Comparison of ENCODE assay signal across 31 cellular contexts in the genomic region with DNA sequence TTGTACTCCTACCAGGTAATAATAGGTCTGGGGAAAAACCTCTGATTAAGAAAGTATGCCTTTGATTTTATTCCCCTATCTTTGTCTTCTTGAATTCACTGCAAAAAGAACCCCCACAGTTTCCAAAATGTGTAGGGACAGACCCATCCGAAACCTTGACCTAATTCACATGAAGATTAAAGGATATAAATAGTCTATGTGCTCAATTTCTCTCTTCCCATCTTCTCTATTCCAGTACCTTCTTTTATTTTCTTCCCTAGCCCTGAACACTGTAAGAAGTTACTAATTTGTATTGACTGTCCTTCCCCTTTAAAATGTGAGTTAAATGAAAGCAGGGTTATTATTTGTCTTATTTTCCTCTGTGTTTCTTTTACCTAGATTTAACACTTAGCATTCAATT.
"Had no signal": no experiment of that assay in that cellular context is flagged by ENCODE, and none has a peak within 500 bp of the region (broad histone marks: within the 10 kb centered on the region; RNA-seq: fewer than 3 reads in every experiment).

No MANE protein-coding gene starts in this region.

- H3K9me3 ChIP-seq: adrenal gland, body of pancreas, colonic mucosa had no signal

- H3K4me1 Mint-ChIP-seq: activated CD4-positive, alpha-beta memory T cell treated with anti-CD3 and anti-CD28 coated beads, Interleukin-2, amount 10 ng/mL, durations not matched to agents 7 days and 5 days; activated CD4-positive, alpha-beta T cell treated with anti-CD3 and anti-CD28 coated beads, Interleukin-2, amount 10 ng/mL, durations not matched to agents 7 days and 5 days; activated naive CD4-positive, alpha-beta T cell treated with anti-CD3 and anti-CD28 coated beads, Interleukin-2, amount 10 ng/mL, durations not matched to agents 7 days and 5 days; activated naive CD8-positive, alpha-beta T cell treated with anti-CD3 and anti-CD28 coated beads, Interleukin-2, amount 50 U/mL, for 24 hours had no signal

- H3K27ac ChIP-seq: adrenal gland, body of pancreas, colonic mucosa had no signal

- DNase-seq: activated CD4-positive, alpha-beta memory T cell treated with anti-CD3 and anti-CD28 coated beads, Interleukin-2, amount 10 ng/mL, durations not matched to agents 7 days and 5 days; activated CD4-positive, alpha-beta T cell treated with anti-CD3 and anti-CD28 coated beads for 4 hours; activated CD4-positive, alpha-beta T cell treated with anti-CD3 and anti-CD28 coated beads, Interleukin-2, amount 10 ng/mL, durations not matched to agents 7 days and 5 days; activated CD4-positive, alpha-beta T cell treated with anti-CD3 and anti-CD28 coated beads, Interleukin-2, amount 50 U/mL, for 4 hours; activated CD4-positive, CD25-positive, alpha-beta regulatory T cell; activated CD4-positive, CD25-positive, alpha-beta regulatory T cell treated with anti-CD3 and anti-CD28 coated beads, Interleukin-2, amount 50 U/mL, for 72 hours; activated CD8-positive, alpha-beta memory T cell treated with anti-CD3 and anti-CD28 coated beads, Interleukin-2, amount 50 U/mL, for 48 hours; activated gamma-delta T cell; activated naive CD4-positive, alpha-beta T cell; activated naive CD4-positive, alpha-beta T cell treated with anti-CD3 and anti-CD28 coated beads, Interleukin-2, amount 10 ng/mL, durations not matched to agents 7 days and 5 days; activated naive CD8-positive, alpha-beta T cell treated with anti-CD3 and anti-CD28 coated beads for 36 hours; activated naive CD8-positive, alpha-beta T cell treated with anti-CD3 and anti-CD28 coated beads, Interleukin-2, amount 50 U/mL, for 24 hours; activated T-cell treated with anti-CD3 and anti-CD28 coated beads for 4 hours; activated T-cell treated with anti-CD3 and anti-CD28 coated beads, Interleukin-2, amount 50 U/mL, for 24 hours; activated T-cell treated with anti-CD3 and anti-CD28 coated beads, Interleukin-2, amount 50 U/mL, for 72 hours; adrenal gland; amygdala; aorta; body of pancreas; colonic mucosa; effector memory CD4-positive, alpha-beta T cell; endodermal cell; foreskin fibroblast; head of caudate nucleus; SW 1271; T-cell; T1000 had no signal

- H3K9me3 Mint-ChIP-seq: activated CD4-positive, alpha-beta memory T cell treated with anti-CD3 and anti-CD28 coated beads, Interleukin-2, amount 10 ng/mL, durations not matched to agents 7 days and 5 days; activated CD4-positive, alpha-beta T cell treated with anti-CD3 and anti-CD28 coated beads, Interleukin-2, amount 10 ng/mL, durations not matched to agents 7 days and 5 days; activated naive CD4-positive, alpha-beta T cell treated with anti-CD3 and anti-CD28 coated beads, Interleukin-2, amount 10 ng/mL, durations not matched to agents 7 days and 5 days; activated T-cell treated with anti-CD3 and anti-CD28 coated beads, Interleukin-2, amount 50 U/mL, for 24 hours; activated T-cell treated with anti-CD3 and anti-CD28 coated beads, Interleukin-2, amount 50 U/mL, for 72 hours; T-cell; T-helper 1 cell treated with Interleukin-12 subunit alpha and Interleukin-12 subunit beta and Interleukin-4 antibody, amounts not matched to agents 30 μg/mL and 1 μg/mL, for 36 hours; T-helper 2 cell treated with Interferon-gamma antibody and Interleukin-4, amounts not matched to agents 5 μg/mL and 100 μg/mL, for 36 hours had no signal

- H3K27me3 ChIP-seq: adrenal gland, body of pancreas, colonic mucosa had no signal

- H3K4me1 ChIP-seq: adrenal gland, body of pancreas, colonic mucosa had no signal

- H3K4me3 Mint-ChIP-seq: activated CD4-positive, alpha-beta memory T cell treated with anti-CD3 and anti-CD28 coated beads, Interleukin-2, amount 10 ng/mL, durations not matched to agents 7 days and 5 days; activated CD4-positive, alpha-beta T cell treated with anti-CD3 and anti-CD28 coated beads, Interleukin-2, amount 10 ng/mL, durations not matched to agents 7 days and 5 days; activated naive CD4-positive, alpha-beta T cell treated with anti-CD3 and anti-CD28 coated beads, Interleukin-2, amount 10 ng/mL, durations not matched to agents 7 days and 5 days; activated naive CD8-positive, alpha-beta T cell treated with anti-CD3 and anti-CD28 coated beads for 36 hours; activated naive CD8-positive, alpha-beta T cell treated with anti-CD3 and anti-CD28 coated beads, Interleukin-2, amount 50 U/mL, for 24 hours; activated T-cell treated with anti-CD3 and anti-CD28 coated beads, Interleukin-2, amount 50 U/mL, for 24 hours; activated T-cell treated with anti-CD3 and anti-CD28 coated beads, Interleukin-2, amount 50 U/mL, for 72 hours; endodermal cell; T-cell; T-helper 1 cell treated with Interleukin-12 subunit alpha and Interleukin-12 subunit beta and Interleukin-4 antibody, amounts not matched to agents 30 μg/mL and 1 μg/mL, for 36 hours; T-helper 2 cell treated with Interferon-gamma antibody and Interleukin-4, amounts not matched to agents 5 μg/mL and 100 μg/mL, for 36 hours had no signal

- H3K27ac Mint-ChIP-seq: activated CD4-positive, alpha-beta memory T cell treated with anti-CD3 and anti-CD28 coated beads, Interleukin-2, amount 10 ng/mL, durations not matched to agents 7 days and 5 days; activated CD4-positive, alpha-beta T cell treated with anti-CD3 and anti-CD28 coated beads, Interleukin-2, amount 10 ng/mL, durations not matched to agents 7 days and 5 days; activated naive CD4-positive, alpha-beta T cell treated with anti-CD3 and anti-CD28 coated beads, Interleukin-2, amount 10 ng/mL, durations not matched to agents 7 days and 5 days; activated naive CD8-positive, alpha-beta T cell treated with anti-CD3 and anti-CD28 coated beads for 36 hours; activated naive CD8-positive, alpha-beta T cell treated with anti-CD3 and anti-CD28 coated beads, Interleukin-2, amount 50 U/mL, for 24 hours; activated T-cell treated with anti-CD3 and anti-CD28 coated beads, Interleukin-2, amount 50 U/mL, for 24 hours; activated T-cell treated with anti-CD3 and anti-CD28 coated beads, Interleukin-2, amount 50 U/mL, for 72 hours; endodermal cell; T-cell; T-helper 1 cell treated with Interleukin-12 subunit alpha and Interleukin-12 subunit beta and Interleukin-4 antibody, amounts not matched to agents 30 μg/mL and 1 μg/mL, for 36 hours; T-helper 2 cell treated with Interferon-gamma antibody and Interleukin-4, amounts not matched to agents 5 μg/mL and 100 μg/mL, for 36 hours had no signal

- H3K27me3 Mint-ChIP-seq: activated CD4-positive, alpha-beta memory T cell treated with anti-CD3 and anti-CD28 coated beads, Interleukin-2, amount 10 ng/mL, durations not matched to agents 7 days and 5 days; activated CD4-positive, alpha-beta T cell treated with anti-CD3 and anti-CD28 coated beads, Interleukin-2, amount 10 ng/mL, durations not matched to agents 7 days and 5 days; activated naive CD4-positive, alpha-beta T cell treated with anti-CD3 and anti-CD28 coated beads, Interleukin-2, amount 10 ng/mL, durations not matched to agents 7 days and 5 days; activated naive CD8-positive, alpha-beta T cell treated with anti-CD3 and anti-CD28 coated beads for 36 hours; activated naive CD8-positive, alpha-beta T cell treated with anti-CD3 and anti-CD28 coated beads, Interleukin-2, amount 50 U/mL, for 24 hours; activated T-cell treated with anti-CD3 and anti-CD28 coated beads, Interleukin-2, amount 50 U/mL, for 24 hours; T-cell had no signal

- H3K36me3 ChIP-seq: adrenal gland, colonic mucosa had no signal

- H3K4me3 ChIP-seq: adrenal gland, body of pancreas, colonic mucosa had no signal

- ATAC-seq: activated naive CD8-positive, alpha-beta T cell treated with anti-CD3 and anti-CD28 coated beads, Interleukin-2, amount 50 U/mL, for 24 hours; activated T-cell treated with anti-CD3 and anti-CD28 coated beads, Interleukin-2, amount 50 U/mL, for 72 hours; body of pancreas; esophagus mucosa; T-cell had no signal

- FAIRE-seq: frontal cortex had no signal
